8 cellular contexts compared by ENCODE assay signal in the genomic region with DNA sequence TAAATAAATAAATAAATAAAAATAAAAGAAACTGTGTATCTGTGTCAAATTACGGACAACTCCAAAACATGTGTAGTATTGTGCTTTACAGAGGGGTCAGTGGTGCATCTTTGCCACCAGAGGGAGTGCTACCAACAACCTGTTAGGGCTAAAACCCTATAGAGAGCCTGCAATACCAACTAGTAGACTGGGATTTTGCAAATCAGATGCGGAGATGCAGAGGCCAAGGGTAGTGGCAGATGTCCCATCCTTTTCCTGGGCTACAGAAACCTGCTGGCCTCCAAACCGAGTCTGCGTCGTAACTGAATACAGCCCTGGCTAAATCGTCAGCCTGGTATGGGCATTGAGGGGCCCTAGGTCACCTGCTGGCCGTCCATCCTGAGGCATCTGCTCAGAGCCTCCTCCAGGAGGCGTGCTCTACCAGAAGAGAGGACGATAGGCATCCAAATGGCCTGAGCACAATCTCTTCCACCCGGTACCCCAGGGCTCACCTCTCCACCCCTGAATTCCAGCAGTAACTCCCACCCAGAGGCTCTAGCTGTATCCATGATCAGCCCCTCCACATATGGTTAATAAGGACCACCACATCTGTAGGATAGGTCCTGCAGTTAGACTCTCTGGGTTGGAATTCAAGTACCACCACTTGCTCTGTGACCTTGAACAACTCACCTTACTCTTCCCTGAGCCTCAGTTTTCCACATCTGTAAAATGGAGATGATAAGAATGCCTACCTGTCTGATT.
DNase-seq lines count a peak whose midpoint lies in the region; ATAC-seq and TF ChIP-seq lines count a peak whose summit lies in the region.

No MANE protein-coding gene starts in this region.

- ATAC-seq in GM19395 (IDR thresholded peaks at IDR 0.05; ENCODE audit: unreplicated experiment) (peak; percentile 95), HG03439 (IDR thresholded peaks at IDR 0.05; ENCODE audit: unreplicated experiment) (peak; percentile 84)
- ATAC-seq in activated CD4-positive, CD25-positive, alpha-beta regulatory T cell treated with anti-CD3 and anti-CD28 coated beads, Interleukin-2, amount 50 U/mL, for 24 hours, result peak; percentile 96 to 97

- TF ChIP-seq CTCF in coronary artery (IDR thresholded peaks at IDR 0.05), result peak; percentile 67

- peak overlapping the region in 1 of 2 donors; percentile 24 for H3K27ac ChIP-seq in coronary artery

- H3K4me3 ChIP-seq in coronary artery, result peak overlapping the region; percentile 54

- DNase-seq in CMK (ENCODE audit: low read depth) (peak; percentile 64), NCI-H446 treated with DMSO at 0.1 percent for 48 hours (lab: John Stamatoyannopoulos, UW) (peak; percentile 53), coronary artery (ENCODE audit: low spot score) (no peak), kidney glomerular epithelial cell (lab: John Stamatoyannopoulos, UW) (peak; percentile 90)
- peak; percentile 71 for DNase-seq in stimulated activated CD8-positive, alpha-beta memory T cell treated with anti-CD3 and anti-CD28 coated beads, Interleukin-4, amount 100 ng/mL, for 48 hours
